ENCODE assay signal across 22 cellular contexts in the genomic region with DNA sequence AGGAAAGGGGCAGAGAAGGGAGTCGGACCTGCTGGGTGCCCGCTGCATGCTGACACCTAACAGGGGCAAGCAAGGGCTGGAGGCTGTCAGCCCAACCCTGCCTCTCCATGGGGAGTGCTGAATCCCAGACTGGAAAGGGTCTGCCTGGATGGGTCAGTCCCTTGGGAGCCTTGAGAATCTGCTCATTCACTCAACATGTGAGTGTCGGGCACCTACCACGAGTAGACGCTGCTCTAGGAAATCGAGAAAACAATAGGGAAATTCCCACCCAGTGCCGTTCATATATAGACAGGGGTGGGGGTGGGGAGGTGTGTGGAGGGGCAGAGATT. TPM values are rescaled to one million over a fixed set of nuclear protein-coding genes. Genes with fewer than 3 reads are reported as not detected.
"Had no signal": no experiment of that assay in that cellular context is flagged by ENCODE, and none has a peak within 500 bp of the region (broad histone marks: within the 10 kb centered on the region; RNA-seq: fewer than 3 reads in every experiment).

No MANE protein-coding gene starts in this region.

- H3K4me1 ChIP-seq: uterus had no signal

- H3K36me3 ChIP-seq: esophagus muscularis mucosa, left lung, tibial nerve, uterus had no signal

- H3K27me3 Mint-ChIP-seq: central memory CD8-positive, alpha-beta T cell; naive thymus-derived CD8-positive, alpha-beta T cell had no signal

- ATAC-seq: left lung; naive thymus-derived CD8-positive, alpha-beta T cell had no signal

- H3K27ac ChIP-seq: coronary artery, esophagus muscularis mucosa, left lung, tibial nerve, uterus had no signal

- H3K27me3 ChIP-seq: esophagus muscularis mucosa, left lung, tibial nerve, uterus had no signal

- H3K9me3 Mint-ChIP-seq: activated B cell treated with CpG ODN at 0.5 μM for 24 hours; activated naive CD8-positive, alpha-beta T cell treated with anti-CD3 and anti-CD28 coated beads, Interleukin-2, amount 10 ng/mL, durations not matched to agents 7 days and 5 days; central memory CD8-positive, alpha-beta T cell; naive thymus-derived CD8-positive, alpha-beta T cell had no signal

- FAIRE-seq: keratinocyte had no signal

- H3K4me3 ChIP-seq: coronary artery, esophagus muscularis mucosa, left lung, tibial nerve, uterus had no signal

- H3K36me3 Mint-ChIP-seq: activated naive CD8-positive, alpha-beta T cell treated with anti-CD3 and anti-CD28 coated beads, Interleukin-2, amount 10 ng/mL, durations not matched to agents 7 days and 5 days; brain had no signal

- DNase-seq: activated B cell treated with CpG ODN at 0.5 μM for 24 hours; activated CD4-positive, alpha-beta T cell treated with anti-CD3 and anti-CD28 coated beads, Interleukin-2, amount 50 U/mL, for 1 hour; activated T-cell treated with anti-CD3 and anti-CD28 coated beads, Interleukin-2, amount 50 U/mL, for 1 hour; effector CD4-positive, alpha-beta T cell; hippocampal formation; mammary epithelial cell; nucleus accumbens; stimulated activated CD8-positive, alpha-beta memory T cell treated with anti-CD3 and anti-CD28 coated beads, Interleukin-4, amount 100 ng/mL, for 48 hours; stimulated activated naive CD4-positive, alpha-beta T cell treated with Interleukin-2 at 50 U/mL for 16 hours; substantia nigra; T-helper 2 cell; uterus had no signal

- H3K9me3 ChIP-seq: esophagus muscularis mucosa, left lung, tibial nerve, uterus had no signal

- H3K4me3 Mint-ChIP-seq: activated B cell treated with CpG ODN at 0.5 μM for 24 hours; activated naive CD8-positive, alpha-beta T cell treated with anti-CD3 and anti-CD28 coated beads, Interleukin-2, amount 10 ng/mL, durations not matched to agents 7 days and 5 days; central memory CD8-positive, alpha-beta T cell; naive thymus-derived CD8-positive, alpha-beta T cell had no signal

- H3K27ac Mint-ChIP-seq: activated B cell treated with CpG ODN at 0.5 μM for 24 hours; activated naive CD8-positive, alpha-beta T cell treated with anti-CD3 and anti-CD28 coated beads, Interleukin-2, amount 10 ng/mL, durations not matched to agents 7 days and 5 days; brain had no signal

RNA-seq across cellular contexts. Expression of a gene that starts 17.7 kb away (rescaled TPM):
- total RNA-seq: activated B cell treated with CpG ODN at 0.5 μM for 24 hours, glomerular endothelial cell had no signal
